In genomic region chr13:38693641-38694040, GRCh38 we compare ENCODE assay signal across 21 cellular contexts. TPM values are rescaled to one million over a fixed set of nuclear protein-coding genes. Genes with fewer than 3 reads are reported as not detected.
A peak's percentile ranks its signal among the peaks of the same experiment; 100 is the strongest.
DNase-seq lines count a peak whose midpoint lies in the region; ATAC-seq and TF ChIP-seq lines count a peak whose summit lies in the region.
"Had no signal": no experiment of that assay in that cellular context is flagged by ENCODE, and none has a peak within 500 bp of the region (broad histone marks: within the 10 kb centered on the region; RNA-seq: fewer than 3 reads in every experiment).

No MANE protein-coding gene starts in this region.

- H3K9me3 Mint-ChIP-seq in mesothelial cell of epicardium (peaks cover 12% of the 10 kb centered on the region), type B pancreatic cell (peaks cover 9% of the 10 kb centered on the region), osteocyte (ENCODE audit: unreplicated experiment) (no peaks in the 10 kb centered on the region)
- H3K9me3 Mint-ChIP-seq: central memory CD8-positive, alpha-beta T cell had no signal

- H3K36me3 ChIP-seq in right atrium auricular region (no peaks in the 10 kb centered on the region), mammary epithelial cell (ENCODE audit: insufficient read depth, low read length) (no peaks in the 10 kb centered on the region)
- H3K36me3 ChIP-seq: adrenal gland, vagina had no signal

- H3K27me3 ChIP-seq in right atrium auricular region (no peaks in the 10 kb centered on the region), mammary epithelial cell (ENCODE audit: insufficient read depth, low read length) (no peaks in the 10 kb centered on the region)
- H3K27me3 ChIP-seq: adrenal gland, vagina had no signal

- peak; percentile 75 for ATAC-seq in Right ventricle myocardium inferior
- ATAC-seq: Panc1 had no signal

- H3K36me3 Mint-ChIP-seq in mesothelial cell of epicardium (peaks cover 42% of the 10 kb centered on the region), type B pancreatic cell (peaks cover 57% of the 10 kb centered on the region), osteocyte (ENCODE audit: unreplicated experiment) (no peaks in the 10 kb centered on the region)

- H3K27me3 Mint-ChIP-seq in mesothelial cell of epicardium (ENCODE audit: low read depth) (no peaks in the 10 kb centered on the region), type B pancreatic cell (no peaks in the 10 kb centered on the region), osteocyte (ENCODE audit: unreplicated experiment) (peaks cover 17% of the 10 kb centered on the region)
- H3K27me3 Mint-ChIP-seq: central memory CD8-positive, alpha-beta T cell had no signal

- dilution Hi-C loops in mammary epithelial cell (cut with HindIII; ENCODE audit: low sequenced_read_pairs): loop anchor here (25.0 kb wide), 1 partner anchor 169 kb away; no protein-coding TSS in a partner anchor

- DNase-seq in Right ventricle myocardium inferior (ENCODE audit: missing footprints): no peak
- DNase-seq in right atrium auricular region (ENCODE audit: low spot score): no peak
- peak; percentile 26 for DNase-seq in mammary epithelial cell
- no peak for DNase-seq in mesothelial cell of epicardium (ENCODE audit: low spot score in 2 of 2, unreplicated experiment in 2 of 2)
- DNase-seq in type B pancreatic cell (ENCODE audit: extremely low spot score, unreplicated experiment): no peak
- DNase-seq in MV-4-11 (lab: John Stamatoyannopoulos, UW): no peak
- no peak for DNase-seq in stimulated activated CD4-positive, alpha-beta T cell treated with anti-CD3 and anti-CD28 coated beads, Interleukin-2, amount 100 ng/mL, for 48 hours
- DNase-seq in osteocyte (ENCODE audit: extremely low spot score, unreplicated experiment): no peak
- DNase-seq: activated CD4-positive, alpha-beta T cell treated with anti-CD3 and anti-CD28 coated beads, Interleukin-2, amount 50 U/mL, for 48 hours; adrenal gland; foreskin fibroblast; KG1; mesendoderm; NCI-H2029; NK-92 treated with Interleukin-12 subunit alpha and Interleukin-12 subunit beta, amount 100 ng/mL, for 24 hours; substantia nigra; T-helper 2 cell had no signal

- peak overlapping the region; percentile 85 for H3K27ac Mint-ChIP-seq in mesothelial cell of epicardium
- H3K27ac Mint-ChIP-seq in type B pancreatic cell: no peak overlapping the region
- no peak overlapping the region for H3K27ac Mint-ChIP-seq in osteocyte (ENCODE audit: unreplicated experiment)

- no peaks in the 10 kb centered on the region for H4K20me1 ChIP-seq in mammary epithelial cell (ENCODE audit: insufficient read depth, low read length)

- CTCF ChIA-PET in mammary epithelial cell (lab: Charles Lee; ENCODE audit: low non-redundant PET): interaction anchor here (0.7 kb wide), 1 partner anchor 12 kb away, joined by 3 read pairs; no protein-coding TSS in a partner anchor

- WGBS in mammary epithelial cell (ENCODE audit: low coverage, missing lambda C conversion rate): 6% methylated on average over 2 of the region's 2 CpGs

- no peaks in the 10 kb centered on the region for H3K79me2 ChIP-seq in mammary epithelial cell (ENCODE audit: insufficient read depth, low read length)

- H3K4me1 ChIP-seq in right atrium auricular region (no peaks in the 10 kb centered on the region), mammary epithelial cell (ENCODE audit: insufficient read depth, low read length) (no peaks in the 10 kb centered on the region)
- H3K4me1 ChIP-seq: adrenal gland, vagina had no signal

- TF ChIP-seq CTCF in right atrium auricular region (IDR thresholded peaks at IDR 0.05) (no peak), mammary epithelial cell (conservative IDR thresholded peaks at IDR 0.05 in 1 of 2, IDR thresholded peaks at IDR 0.05 in 1 of 2; ENCODE audit: extremely low read depth in 1 of 2, insufficient read depth in 1 of 2, low read depth in 1 of 2, low read length in 2 of 2) (no peak), mesothelial cell of epicardium (IDR thresholded peaks at IDR 0.05; ENCODE audit: unreplicated experiment) (no peak), type B pancreatic cell (conservative IDR thresholded peaks at IDR 0.05) (no peak), osteocyte (IDR thresholded peaks at IDR 0.05) (no peak)

- H3K4me1 Mint-ChIP-seq in mesothelial cell of epicardium (peaks cover 71% of the 10 kb centered on the region), type B pancreatic cell (ENCODE audit: unreplicated experiment) (peaks cover 13% of the 10 kb centered on the region), osteocyte (ENCODE audit: unreplicated experiment) (no peaks in the 10 kb centered on the region)
- H3K4me1 Mint-ChIP-seq: central memory CD8-positive, alpha-beta T cell had no signal

- H3K4me3 ChIP-seq in right atrium auricular region (no peak overlapping the region), mammary epithelial cell (replicated peaks in 1 of 3; ENCODE audit: insufficient read depth in 1 of 3, low read depth in 2 of 3, low read length in 3 of 3) (no peak overlapping the region)
- H3K4me3 ChIP-seq: adrenal gland, vagina had no signal

- in situ Hi-C loops in mammary epithelial cell (cut with MboI; ENCODE audit: low sequenced_read_pairs in 2 of 2): loop anchor here (25.0 kb wide), 2 partner anchors 169 to 219 kb away; no protein-coding TSS in a partner anchor

- H3K27ac ChIP-seq in right atrium auricular region (no peak overlapping the region), mammary epithelial cell (ENCODE audit: insufficient read depth, low read depth, low read length) (no peak overlapping the region)
- H3K27ac ChIP-seq: adrenal gland, C4-2B, vagina had no signal

- H3K9ac ChIP-seq in mammary epithelial cell (ENCODE audit: insufficient read depth, low read length): no peak overlapping the region

- intact Hi-C loops in Right ventricle myocardium inferior (cut with DNase I): no loop called here
- intact Hi-C loops in mammary epithelial cell (cut with micrococcal nuclease): no loop called here

- H3K4me2 ChIP-seq in mammary epithelial cell (ENCODE audit: insufficient read depth, low read depth, low read length): no peak overlapping the region

- H3K9me3 ChIP-seq in right atrium auricular region: no peaks in the 10 kb centered on the region
- H3K9me3 ChIP-seq in mammary epithelial cell (replicated peaks; ENCODE audit: insufficient read depth, low read length): no peaks in the 10 kb centered on the region
- H3K9me3 ChIP-seq: adrenal gland, vagina had no signal

- H2AFZ ChIP-seq in mammary epithelial cell (ENCODE audit: low read depth, low read length): no peak overlapping the region

- peak overlapping the region; percentile 70 for H3K4me3 Mint-ChIP-seq in mesothelial cell of epicardium
- H3K4me3 Mint-ChIP-seq in type B pancreatic cell: peak overlapping the region; percentile 82
- no peak overlapping the region for H3K4me3 Mint-ChIP-seq in osteocyte (ENCODE audit: unreplicated experiment)
- H3K4me3 Mint-ChIP-seq: central memory CD8-positive, alpha-beta T cell had no signal

- BruUV-seq in mammary epithelial cell (replicated peaks; lab: Mats Ljungman, UMichigan): no TSS peak

RNA-seq across cellular contexts. Expression of gene FREM2, which starts 6.8 kb away (rescaled TPM):
- total RNA-seq in Right ventricle myocardium inferior (0.03 TPM), right atrium auricular region (under 1 TPM in 1 of 2 donors, not detected in 1; 0.20 TPM), mammary epithelial cell (1 to 10 TPM in 1 of 2 donors, under 1 TPM in 1; 0.16 to 5.7 TPM), mesothelial cell of epicardium (82.9 to 83.5 TPM (median 83.1 TPM) in 3 replicates), type B pancreatic cell (ENCODE audit: low replicate concordance) (37.8 and 42.8 TPM in 2 replicates), osteocyte (0.30 and 0.37 TPM in 2 replicates)
- polyA plus RNA-seq in mammary epithelial cell: 0.26 TPM
- 0.62 TPM for polyA minus RNA-seq in mammary epithelial cell
